In the genomic region with DNA sequence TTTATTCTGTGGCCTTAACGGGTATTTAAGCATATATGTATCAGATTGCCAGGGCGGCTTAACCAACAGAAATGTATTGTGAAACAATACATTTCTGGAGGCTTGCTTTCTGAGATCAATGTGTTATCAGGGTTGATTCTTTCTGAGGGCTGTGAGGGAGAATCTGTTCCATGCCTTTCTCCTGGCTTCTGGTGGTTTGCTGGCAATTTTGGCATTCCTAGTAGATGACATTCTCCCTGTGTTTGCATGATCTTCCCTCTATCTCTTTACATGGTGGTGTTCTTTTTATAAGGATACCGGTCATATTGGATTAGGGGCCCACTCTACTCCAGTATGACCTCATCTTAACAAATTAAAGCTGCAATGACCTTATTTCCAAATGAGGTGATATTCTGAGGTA, we compare ENCODE assay signal across 1 cellular context.
TF ChIP-seq lines count a peak whose summit lies in the region.

No MANE protein-coding gene starts in this region.

TF ChIP-seq in IMR-90, 13 proteins besides CTCF, POLR2A, EP300 and RAD21 (continued from another document):
- TF ChIP-seq, protein P1, sequence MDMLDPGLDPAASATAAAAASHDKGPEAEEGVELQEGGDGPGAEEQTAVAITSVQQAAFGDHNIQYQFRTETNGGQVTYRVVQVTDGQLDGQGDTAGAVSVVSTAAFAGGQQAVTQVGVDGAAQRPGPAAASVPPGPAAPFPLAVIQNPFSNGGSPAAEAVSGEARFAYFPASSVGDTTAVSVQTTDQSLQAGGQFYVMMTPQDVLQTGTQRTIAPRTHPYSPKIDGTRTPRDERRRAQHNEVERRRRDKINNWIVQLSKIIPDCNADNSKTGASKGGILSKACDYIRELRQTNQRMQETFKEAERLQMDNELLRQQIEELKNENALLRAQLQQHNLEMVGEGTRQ (IDR thresholded peaks at IDR 0.05; ENCODE audit: low read depth, low read length) = no peak
